Comparison of ENCODE assay signal across 32 cellular contexts in the genomic region with DNA sequence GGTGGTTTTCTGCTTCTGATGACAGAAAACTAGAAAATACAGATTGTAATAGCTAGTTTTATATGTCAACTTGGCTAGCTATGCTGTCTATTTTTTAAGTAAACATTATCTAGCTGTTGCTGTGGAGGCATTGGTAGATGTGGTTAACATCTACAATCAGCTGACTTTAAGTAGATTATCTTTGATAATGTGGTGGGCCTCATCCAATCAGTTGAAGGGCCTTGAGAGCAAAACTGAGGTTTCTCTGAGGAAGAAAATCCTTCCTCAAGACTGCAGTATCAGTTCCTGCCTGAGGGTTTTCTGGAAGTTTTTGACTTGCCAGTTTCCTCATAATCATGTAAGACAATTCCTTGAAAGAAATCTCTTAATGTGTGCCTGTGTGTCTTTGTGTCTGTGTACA.
"Had no signal": no experiment of that assay in that cellular context is flagged by ENCODE, and none has a peak within 500 bp of the region (broad histone marks: within the 10 kb centered on the region; RNA-seq: fewer than 3 reads in every experiment).

No MANE protein-coding gene starts in this region.

- H3K9me3 ChIP-seq: adrenal gland, ascending aorta, body of pancreas had no signal

- DNase-seq: activated effector memory CD4-positive, alpha-beta T cell treated with anti-CD3 and anti-CD28 coated beads, Interleukin-2, amount 50 U/mL, for 16 hours; activated effector memory CD4-positive, alpha-beta T cell treated with Interleukin-2 at 50 U/mL for 16 hours; activated gamma-delta T cell; activated gamma-delta T cell treated with Interleukin-2 at 50 U/mL for 16 hours; activated naive CD4-positive, alpha-beta T cell; activated naive CD4-positive, alpha-beta T cell treated with anti-CD3 and anti-CD28 coated beads for 36 hours; activated naive CD4-positive, alpha-beta T cell treated with anti-CD3 and anti-CD28 coated beads, Interleukin-2, amount 10 ng/mL, durations not matched to agents 7 days and 5 days; activated naive CD4-positive, alpha-beta T cell treated with anti-CD3 and anti-CD28 coated beads, Interleukin-2, amount 50 U/mL, for 16 hours; activated naive CD4-positive, alpha-beta T cell treated with Interleukin-2 at 50 U/mL for 16 hours; activated naive CD8-positive, alpha-beta T cell treated with anti-CD3 and anti-CD28 coated beads for 36 hours; activated naive CD8-positive, alpha-beta T cell treated with anti-CD3 and anti-CD28 coated beads, Interleukin-2, amount 10 ng/mL, durations not matched to agents 7 days and 5 days; activated naive CD8-positive, alpha-beta T cell treated with anti-CD3 and anti-CD28 coated beads, Interleukin-2, amount 50 U/mL, for 24 hours; activated T-cell treated with anti-CD3 and anti-CD28 coated beads, Interleukin-2, amount 50 U/mL, for 4 hours; activated T-cell treated with anti-CD3 and anti-CD28 coated beads, Interleukin-2, amount 50 U/mL, for 48 hours; activated T-cell treated with anti-CD3 and anti-CD28 coated beads, Interleukin-2, amount 50 U/mL, for 72 hours; adrenal gland; amniotic stem cell; amygdala; anterior cingulate cortex; aorta; body of pancreas; brain microvascular endothelial cell; caudate nucleus; central memory CD4-positive, alpha-beta T cell; cerebellar nuclear complex had no signal

- ATAC-seq: activated naive CD4-positive, alpha-beta T cell treated with anti-CD3 and anti-CD28 coated beads, Interleukin-2, amount 50 U/mL, for 72 hours; activated naive CD8-positive, alpha-beta T cell treated with anti-CD3 and anti-CD28 coated beads, Interleukin-2, amount 50 U/mL, for 24 hours; activated T-cell treated with anti-CD3 and anti-CD28 coated beads, Interleukin-2, amount 50 U/mL, for 4 hours; activated T-cell treated with anti-CD3 and anti-CD28 coated beads, Interleukin-2, amount 50 U/mL, for 72 hours; activated T-helper 17 cell treated with anti-CD3 and anti-CD28 coated beads, Interleukin-2, amount 50 U/mL, for 72 hours; body of pancreas had no signal

- H3K4me1 ChIP-seq: adrenal gland, ascending aorta, body of pancreas, breast epithelium had no signal

- H3K27ac ChIP-seq: adrenal gland, ascending aorta, body of pancreas, brain microvascular endothelial cell, breast epithelium, cardiac muscle cell had no signal

- H3K36me3 ChIP-seq: adrenal gland, ascending aorta, brain microvascular endothelial cell, breast epithelium, cardiac muscle cell had no signal

- H3K27me3 ChIP-seq: adrenal gland, ascending aorta, body of pancreas, brain microvascular endothelial cell, breast epithelium, cardiac muscle cell had no signal

- FAIRE-seq: astrocyte, bronchial epithelial cell had no signal

- H3K4me3 ChIP-seq: adrenal gland, ascending aorta, body of pancreas, breast epithelium, cardiac muscle cell had no signal
